1 cellular context compared by ENCODE assay signal in the genomic region with DNA sequence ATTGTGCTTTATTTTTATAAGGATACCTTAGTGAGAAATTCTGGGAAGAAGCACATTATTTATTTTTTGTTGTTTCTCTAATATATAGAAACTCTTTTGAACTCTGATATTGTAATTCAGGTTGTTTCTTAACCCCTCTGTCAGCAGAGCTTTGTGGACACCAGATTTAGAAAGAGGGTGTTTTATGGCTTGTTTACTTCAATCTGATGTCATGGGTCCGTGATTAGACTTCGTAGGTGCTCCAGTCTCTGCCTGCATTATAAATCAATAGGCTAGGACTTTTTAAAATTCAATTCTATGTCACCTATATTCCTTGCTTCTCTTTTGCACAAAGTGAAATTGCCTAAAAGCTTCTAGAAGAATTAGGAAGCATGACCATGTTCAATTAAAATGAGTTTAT.
TF ChIP-seq lines count a peak whose summit lies in the region.

No MANE protein-coding gene starts in this region.

TF ChIP-seq in H1, 55 proteins besides CTCF, POLR2A, EP300 and RAD21:
- TF ChIP-seq KDM5A (IDR thresholded peaks at IDR 0.05; ENCODE audit: low read length) = no peak
